Comparison of ENCODE assay signal across 19 cellular contexts in genomic region chr11:12073436-12073835, GRCh38.
"Had no signal": no experiment of that assay in that cellular context is flagged by ENCODE, and none has a peak within 500 bp of the region (broad histone marks: within the 10 kb centered on the region; RNA-seq: fewer than 3 reads in every experiment).

No MANE protein-coding gene starts in this region.

- DNase-seq: dermis blood vessel endothelial cell; esophagus squamous epithelium; foreskin fibroblast; glutamatergic neuron; mammary epithelial cell; natural killer cell; posterior cingulate gyrus; stimulated activated CD4-positive, alpha-beta T cell treated with anti-CD3 and anti-CD28 coated beads, Interleukin-2, amount 100 ng/mL, for 24 hours; stimulated activated CD4-positive, alpha-beta T cell treated with anti-CD3 and anti-CD28 coated beads, Interleukin-4, amount 100 ng/mL, for 4 hours; stimulated activated naive B cell treated with anti-CD40 and anti-IgM and Interleukin-4, amounts not matched to agents 10 μg/mL and 1 μg/mL and 100 μg/mL, for 72 hours; thyroid gland; upper lobe of left lung had no signal

- H3K4me1 Mint-ChIP-seq: mesothelial cell of epicardium; stimulated activated naive B cell treated with anti-CD40 and anti-IgM and Interleukin-4, amounts not matched to agents 10 μg/mL and 1 μg/mL and 100 μg/mL, for 72 hours had no signal

- H3K27ac Mint-ChIP-seq: mesothelial cell of epicardium; natural killer cell; stimulated activated naive B cell treated with anti-CD40 and anti-IgM and Interleukin-4, amounts not matched to agents 10 μg/mL and 1 μg/mL and 100 μg/mL, for 72 hours had no signal

- H3K4me3 Mint-ChIP-seq: mesothelial cell of epicardium; natural killer cell; neural crest cell; stimulated activated naive B cell treated with anti-CD40 and anti-IgM and Interleukin-4, amounts not matched to agents 10 μg/mL and 1 μg/mL and 100 μg/mL, for 72 hours had no signal

- H3K36me3 Mint-ChIP-seq: mesothelial cell of epicardium; natural killer cell; stimulated activated naive B cell treated with anti-CD40 and anti-IgM and Interleukin-4, amounts not matched to agents 10 μg/mL and 1 μg/mL and 100 μg/mL, for 72 hours had no signal

- H3K4me3 ChIP-seq: esophagus squamous epithelium, gastroesophageal sphincter, skin epidermis, thyroid gland, upper lobe of left lung, vagina had no signal

- H3K9me3 ChIP-seq: esophagus squamous epithelium, gastroesophageal sphincter, thyroid gland, upper lobe of left lung, vagina had no signal

- ATAC-seq: gastroesophageal sphincter; left lobe of liver; natural killer cell; sciatic nerve; stimulated activated naive B cell treated with anti-CD40 and anti-IgM and Interleukin-4, amounts not matched to agents 10 μg/mL and 1 μg/mL and 100 μg/mL, for 72 hours had no signal

- H3K9me3 Mint-ChIP-seq: mesothelial cell of epicardium; natural killer cell; neural crest cell; stimulated activated naive B cell treated with anti-CD40 and anti-IgM and Interleukin-4, amounts not matched to agents 10 μg/mL and 1 μg/mL and 100 μg/mL, for 72 hours had no signal

- H3K36me3 ChIP-seq: esophagus squamous epithelium, gastroesophageal sphincter, thyroid gland, upper lobe of left lung, vagina had no signal

- H3K27ac ChIP-seq: esophagus squamous epithelium, thyroid gland, upper lobe of left lung, vagina had no signal

- H3K27me3 ChIP-seq: esophagus squamous epithelium, gastroesophageal sphincter, thyroid gland, upper lobe of left lung, vagina had no signal
